In genomic region chr13:52455677-52456041, GRCh38 we compare ENCODE assay signal across 8 cellular contexts. TPM values are rescaled to one million over a fixed set of nuclear protein-coding genes. Genes with fewer than 3 reads are reported as not detected.
DNase-seq lines count a peak whose midpoint lies in the region; ATAC-seq and TF ChIP-seq lines count a peak whose summit lies in the region.

No MANE protein-coding gene starts in this region.

- H3K36me3 ChIP-seq in KOPT-K1 (ENCODE audit: insufficient read depth, low read length) (peaks cover 42% of the 10 kb centered on the region), SJCRH30 (peaks cover 36% of the 10 kb centered on the region), suprapubic skin (no peaks in the 10 kb centered on the region)

- H3K4me3 Mint-ChIP-seq in activated naive CD4-positive, alpha-beta T cell treated with anti-CD3 and anti-CD28 coated beads for 36 hours, result peak overlapping the region; percentile 89

- H3K4me1 ChIP-seq in SJCRH30, result peaks cover 4% of the 10 kb centered on the region
- H3K4me1 ChIP-seq in suprapubic skin, result peaks cover 49% of the 10 kb centered on the region

- peaks cover 25% of the 10 kb centered on the region for H3K36me3 Mint-ChIP-seq in activated naive CD4-positive, alpha-beta T cell treated with anti-CD3 and anti-CD28 coated beads for 36 hours (ENCODE audit: low read depth)

- H3K27ac ChIP-seq in KOPT-K1 (ENCODE audit: low read depth, low read length, poor library complexity, severe bottlenecking) (peak overlapping the region; percentile 85), SJCRH30 (peak overlapping the region; percentile 59), suprapubic skin (peak overlapping the region; percentile 93)

- no peak for TF ChIP-seq EP300 in suprapubic skin (IDR thresholded peaks at IDR 0.05)

- CTCF ChIA-PET in activated naive CD4-positive, alpha-beta T cell treated with anti-CD3 and anti-CD28 coated beads for 36 hours (lab: Charles Lee), result no interaction called here

- 2% methylated on average over 8 of the region's 37 CpGs for WGBS in suprapubic skin

- intact Hi-C loops in activated naive CD4-positive, alpha-beta T cell treated with anti-CD3 and anti-CD28 coated beads for 36 hours (cut with micrococcal nuclease), result loop anchor here (1.0 to 2.0 kb wide), 7 partner anchors 162 to 1001 kb away; partner anchors contain the start of genes ALG11, SUGT1 and WDFY2

- H3K9me3 ChIP-seq in KOPT-K1 (ENCODE audit: insufficient read depth, low read length, poor library complexity, severe bottlenecking) (no peaks in the 10 kb centered on the region), SJCRH30 (replicated peaks) (no peaks in the 10 kb centered on the region), suprapubic skin (no peaks in the 10 kb centered on the region)

- H3K9me3 Mint-ChIP-seq in activated naive CD4-positive, alpha-beta T cell treated with anti-CD3 and anti-CD28 coated beads for 36 hours, result no peaks in the 10 kb centered on the region

- no peak for TF ChIP-seq CTCF in suprapubic skin (IDR thresholded peaks at IDR 0.05)

- H3K4me1 Mint-ChIP-seq in activated naive CD4-positive, alpha-beta T cell treated with anti-CD3 and anti-CD28 coated beads for 36 hours (ENCODE audit: low read depth), result peaks cover 32% of the 10 kb centered on the region

- DNase-seq in DMS114 treated with DMSO at 0.1 percent for 48 hours (lab: John Stamatoyannopoulos, UW; ENCODE audit: unreplicated experiment) (peak; percentile 7), SJCRH30 (peak; percentile 85 to 90), germinal center (ENCODE audit: low spot score) (peak; percentile 69), occipital lobe (lab: John Stamatoyannopoulos, UW) (peak; percentile 55), suprapubic skin (ENCODE audit: low spot score in 2 of 2) (peak; percentile 81 to 87)
- DNase-seq in activated naive CD4-positive, alpha-beta T cell treated with anti-CD3 and anti-CD28 coated beads for 36 hours, result peak; percentile 79

- peak overlapping the region; percentile 69 for H3K4me3 ChIP-seq in SJCRH30
- peak overlapping the region; percentile 82 for H3K4me3 ChIP-seq in suprapubic skin

- ATAC-seq in GM21717 (IDR thresholded peaks at IDR 0.05; ENCODE audit: unreplicated experiment), result peak; percentile 31

- H3K27me3 ChIP-seq in SJCRH30, result no peaks in the 10 kb centered on the region
- H3K27me3 ChIP-seq in suprapubic skin, result no peaks in the 10 kb centered on the region

- peak overlapping the region; percentile 89 for H3K27ac Mint-ChIP-seq in activated naive CD4-positive, alpha-beta T cell treated with anti-CD3 and anti-CD28 coated beads for 36 hours

- H3K27me3 Mint-ChIP-seq in activated naive CD4-positive, alpha-beta T cell treated with anti-CD3 and anti-CD28 coated beads for 36 hours (ENCODE audit: low read depth), result no peaks in the 10 kb centered on the region

- TF ChIP-seq POLR2A in suprapubic skin (IDR thresholded peaks at IDR 0.05), result no peak

RNA-seq across cellular contexts. Expression of gene CKAP2, which starts 0.4 kb away (rescaled TPM):
- total RNA-seq in SJCRH30 (2014; rRNA removed; shearing (Covaris generic)), result 99.8 and 120 TPM in 2 replicates
- 10 to 100 TPM; 81.3 to 82.8 TPM for total RNA-seq in activated naive CD4-positive, alpha-beta T cell treated with anti-CD3 and anti-CD28 coated beads for 36 hours
- total RNA-seq in occipital lobe (12.9 TPM), suprapubic skin (10 to 100 TPM; 16.0 to 33.8 (median 24.5) TPM)

RNA-seq across cellular contexts. Expression of gene VPS36, which starts 5.2 kb away (rescaled TPM):
- 28.5 and 34.3 TPM in 2 replicates for total RNA-seq in SJCRH30 (2014; rRNA removed; shearing (Covaris generic))
- 10 to 100 TPM; 25.3 to 32.0 TPM for total RNA-seq in activated naive CD4-positive, alpha-beta T cell treated with anti-CD3 and anti-CD28 coated beads for 36 hours
- total RNA-seq in occipital lobe (66.8 TPM), suprapubic skin (100 to 1,000 TPM in 1 of 4 donors, 10 to 100 TPM in 3; 86.0 to 331 (median 95.2) TPM)

RNA-seq across cellular contexts. Expression of gene THSD1, which starts 49.7 kb away (rescaled TPM):
- 9.9 and 12.2 TPM in 2 replicates for total RNA-seq in SJCRH30 (2014; rRNA removed; shearing (Covaris generic))
- under 1 TPM in 1 of 2 experiments, not detected in 1; 0.07 TPM for total RNA-seq in activated naive CD4-positive, alpha-beta T cell treated with anti-CD3 and anti-CD28 coated beads for 36 hours
- total RNA-seq in occipital lobe (15.0 TPM), suprapubic skin (10 to 100 TPM in 2 of 4 donors, 1 to 10 TPM in 2; 4.9 to 17.1 (median 7.9) TPM)

Comparison
In these comparisons a context has a peak if more than half of its experiments do, and no peak if none do; other contexts are left out.
1. Peak in every context shown above with its lines: DNase-seq, ATAC-seq, H3K4me3 ChIP-seq and H3K27ac ChIP-seq.
2. DNase-seq: peak in every context shown above with its lines; median percentile 88 in SJCRH30; 84 in suprapubic skin; 79 in activated naive CD4-positive, alpha-beta T cell treated with anti-CD3 and anti-CD28 coated beads for 36 hours; 69 in germinal center; 55 in occipital lobe; 7 in DMS114 treated with DMSO at 0.1 percent for 48 hours.
3. RNA of gene THSD1, which starts 49.7 kb away (total RNA-seq): 15.0 TPM in occipital lobe (single experiment), 9.9 to 12.2 TPM in SJCRH30 and 4.9 to 17.1 TPM in suprapubic skin; 0.07 TPM in activated naive CD4-positive, alpha-beta T cell treated with anti-CD3 and anti-CD28 coated beads for 36 hours; every median in the first group is over 4 times any median in the second.